In genomic region chr4:26520728-26521442, GRCh38 we compare ENCODE assay signal across 17 cellular contexts. TPM values are rescaled to one million over a fixed set of nuclear protein-coding genes. Genes with fewer than 3 reads are reported as not detected.
"Had no signal": no experiment of that assay in that cellular context is flagged by ENCODE, and none has a peak within 500 bp of the region (broad histone marks: within the 10 kb centered on the region; RNA-seq: fewer than 3 reads in every experiment).

No MANE protein-coding gene starts in this region.

- H3K36me3 ChIP-seq: pancreas, right lobe of liver, spleen, upper lobe of left lung had no signal

- FAIRE-seq: pancreas, TTC549 had no signal

- H3K27me3 ChIP-seq: pancreas, right lobe of liver, spleen, testis, upper lobe of left lung had no signal

- H3K9me3 ChIP-seq: pancreas, right lobe of liver, spleen, testis, upper lobe of left lung had no signal

- H3K27ac ChIP-seq: dorsolateral prefrontal cortex, pancreas, right lobe of liver, spleen, testis, upper lobe of left lung had no signal

- DNase-seq: activated CD4-positive, alpha-beta memory T cell treated with anti-CD3 and anti-CD28 coated beads for 36 hours; amniotic stem cell; dorsolateral prefrontal cortex; left cardiac atrium; mesendoderm; naive thymus-derived CD8-positive, alpha-beta T cell; pancreas; right lobe of liver; spleen; stimulated activated CD4-positive, alpha-beta T cell treated with anti-CD3 and anti-CD28 coated beads, Interleukin-4, amount 100 ng/mL, for 4 hours; testis; upper lobe of left lung had no signal

- H3K4me3 ChIP-seq: dorsolateral prefrontal cortex, pancreas, right lobe of liver, spleen, testis, upper lobe of left lung had no signal

- H3K4me1 ChIP-seq: pancreas, right lobe of liver, spleen, testis, upper lobe of left lung had no signal

- ATAC-seq: left cardiac atrium; naive thymus-derived CD8-positive, alpha-beta T cell; pancreas; right lobe of liver; stimulated activated memory B cell treated with anti-CD40 and anti-IgM and Interleukin-4, amounts not matched to agents 10 μg/mL and 1 μg/mL and 100 μg/mL, for 72 hours had no signal

RNA-seq across cellular contexts. Expression of gene CCKAR, which starts 30.6 kb away (rescaled TPM):
- total RNA-seq: activated CD4-positive, alpha-beta memory T cell treated with anti-CD3 and anti-CD28 coated beads for 36 hours; cardiac septum; epithelial cell of proximal tubule; left cardiac atrium; lower leg skin; naive thymus-derived CD8-positive, alpha-beta T cell; right lobe of liver; spleen; upper lobe of left lung had no signal
- polyA plus RNA-seq: naive thymus-derived CD8-positive, alpha-beta T cell; pancreas; spleen had no signal
